ENCODE assay signal across 19 cellular contexts in the genomic region with DNA sequence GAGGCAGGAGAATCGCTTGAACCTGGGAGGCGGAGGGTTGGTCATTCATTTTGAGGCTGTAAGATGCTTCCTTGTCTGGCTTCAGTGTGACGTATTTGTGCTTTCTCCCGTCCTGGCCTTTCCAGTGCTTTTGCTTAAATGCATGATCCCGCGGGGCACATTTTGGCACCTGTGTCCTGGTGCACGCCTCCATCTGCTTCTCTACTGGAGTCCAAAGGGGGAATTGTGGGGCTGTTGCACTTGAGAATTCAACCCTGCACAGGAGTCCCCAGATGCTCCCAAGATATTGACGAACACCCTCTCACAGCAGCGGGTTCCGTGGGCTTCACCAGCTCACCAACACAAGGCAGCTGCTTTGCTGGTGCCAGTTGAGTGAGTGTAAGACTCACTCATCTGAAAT. TPM values are rescaled to one million over a fixed set of nuclear protein-coding genes. Genes with fewer than 3 reads are reported as not detected.
DNase-seq lines count a peak whose midpoint lies in the region; ATAC-seq lines count a peak whose summit lies in the region.
"Had no signal": no experiment of that assay in that cellular context is flagged by ENCODE, and none has a peak within 500 bp of the region (broad histone marks: within the 10 kb centered on the region; RNA-seq: fewer than 3 reads in every experiment).

No MANE protein-coding gene starts in this region.

- peaks cover 50% of the 10 kb centered on the region for H3K79me2 ChIP-seq in GM23248 (ENCODE audit: insufficient read depth)

- no peaks in the 10 kb centered on the region for H3K9me3 ChIP-seq in GM23248 (ENCODE audit: low read depth)
- H3K9me3 ChIP-seq: MG63 had no signal

- H3K9me3 Mint-ChIP-seq in stimulated activated effector memory CD8-positive, alpha-beta T cell treated with anti-CD3 and anti-CD28 coated beads, Interleukin-12 subunit alpha, Interleukin-12 subunit beta, amount 100 ng/mL, for 72 hours = no peaks in the 10 kb centered on the region
- H3K9me3 Mint-ChIP-seq: IgD-negative memory B cell had no signal

- peaks cover 51% of the 10 kb centered on the region for H3K4me1 Mint-ChIP-seq in stimulated activated effector memory CD8-positive, alpha-beta T cell treated with anti-CD3 and anti-CD28 coated beads, Interleukin-12 subunit alpha, Interleukin-12 subunit beta, amount 100 ng/mL, for 72 hours

- H3K36me3 ChIP-seq in GM23248 (ENCODE audit: low read depth) = peaks cover 2% of the 10 kb centered on the region; the same call in 1 of the 2 replicates

- H2AFZ ChIP-seq in GM23248 = no peak overlapping the region

- no peak overlapping the region for H3K4me3 ChIP-seq in GM23248
- H3K4me3 ChIP-seq: MG63 had no signal

- in situ Hi-C loops in GM23248 (cut with MboI) = no loop called here

- H3K9me2 ChIP-seq in GM23248 (ENCODE audit: insufficient read depth) = no peaks in the 10 kb centered on the region

- ATAC-seq in stimulated activated effector memory CD8-positive, alpha-beta T cell treated with anti-CD3 and anti-CD28 coated beads, Interleukin-12 subunit alpha, Interleukin-12 subunit beta, amount 100 ng/mL, for 72 hours = no peak
- no peak for ATAC-seq in HG02678 (IDR thresholded peaks at IDR 0.05; ENCODE audit: unreplicated experiment)

- peak overlapping the region; percentile 51; the same call in 1 of the 2 replicates for H3K27ac ChIP-seq in GM23248
- H3K27ac ChIP-seq: HL-60 had no signal

- H3F3A ChIP-seq in GM23248 (ENCODE audit: insufficient read depth) = peaks cover 41% of the 10 kb centered on the region

- peaks cover 5% of the 10 kb centered on the region for H3K36me3 Mint-ChIP-seq in stimulated activated effector memory CD8-positive, alpha-beta T cell treated with anti-CD3 and anti-CD28 coated beads, Interleukin-12 subunit alpha, Interleukin-12 subunit beta, amount 100 ng/mL, for 72 hours

- no peak overlapping the region for H3K4me2 ChIP-seq in GM23248 (ENCODE audit: unreplicated experiment)

- peaks cover 38% of the 10 kb centered on the region for H3K4me1 ChIP-seq in GM23248 (ENCODE audit: insufficient read depth)

- no peak overlapping the region for H3K9ac ChIP-seq in GM23248

- H3K4me3 Mint-ChIP-seq in stimulated activated effector memory CD8-positive, alpha-beta T cell treated with anti-CD3 and anti-CD28 coated beads, Interleukin-12 subunit alpha, Interleukin-12 subunit beta, amount 100 ng/mL, for 72 hours = no peak overlapping the region
- H3K4me3 Mint-ChIP-seq: H9, IgD-negative memory B cell had no signal

- WGBS in GM23248 (ENCODE audit: low coverage in 1 of 2, low lambda C conversion rate in 2 of 2, missing lambda C conversion rate in 2 of 2), 2 experiments = 92 to 95% methylated on average over 10 of the region's 10 CpGs

- no peaks in the 10 kb centered on the region for H4K20me1 ChIP-seq in GM23248 (ENCODE audit: insufficient read depth)

- DNase-seq in GM23248 (no peak), NCI-H2171 treated with DMSO at 0.1 percent for 48 hours (lab: John Stamatoyannopoulos, UW) (peak; percentile 65), myocyte (ENCODE audit: low read depth) (peak; percentile 46), NCI-H226 (no peak), medulla oblongata (ENCODE audit: extremely low spot score) (no peak)
- no peak for DNase-seq in stimulated activated effector memory CD8-positive, alpha-beta T cell treated with anti-CD3 and anti-CD28 coated beads, Interleukin-12 subunit alpha, Interleukin-12 subunit beta, amount 100 ng/mL, for 72 hours (ENCODE audit: low spot score in 2 of 2)
- DNase-seq: C1 segment of cervical spinal cord, DMS79 treated with DMSO at 0.1 percent for 48 hours, H9, Karpas-422, MG63, NCI-H1048, NCI-H1694, NCI-H2081 treated with DMSO at 0.1 percent for 48 hours, NCI-H345, NCI-H524 treated with DMSO at 0.1 percent for 48 hours had no signal

- H3K27ac Mint-ChIP-seq in stimulated activated effector memory CD8-positive, alpha-beta T cell treated with anti-CD3 and anti-CD28 coated beads, Interleukin-12 subunit alpha, Interleukin-12 subunit beta, amount 100 ng/mL, for 72 hours = peak overlapping the region; percentile 43
- H3K27ac Mint-ChIP-seq: H9, IgD-negative memory B cell had no signal

- H3K27me3 ChIP-seq in GM23248 (replicated peaks; ENCODE audit: insufficient read depth) = no peaks in the 10 kb centered on the region
- H3K27me3 ChIP-seq: MG63 had no signal

RNA-seq across cellular contexts. Expression of a gene that starts 10.3 kb away (rescaled TPM):
- total RNA-seq in GM23248 (2014; rRNA removed; shearing (Covaris generic)) = 7.5 and 11.1 TPM in 2 replicates
- 9.6 and 11.5 TPM in 2 replicates for polyA plus RNA-seq in GM23248 (2016; fragmentation: Nextera tagmentation; extraction: Ambion mirVana)
- total RNA-seq in myocyte = 9.3 and 9.7 TPM in 2 replicates
- polyA plus RNA-seq in myocyte (2012) = 11.2 TPM

RNA-seq across cellular contexts. Expression of a gene that starts 14.0 kb away (rescaled TPM):
- 7.1 and 9.8 TPM in 2 replicates for total RNA-seq in GM23248 (2014; rRNA removed; shearing (Covaris generic))
- polyA plus RNA-seq in GM23248 (2016; fragmentation: Nextera tagmentation; extraction: Ambion mirVana) = 8.8 TPM in 2 replicates
- 8.7 and 12.1 TPM in 2 replicates for total RNA-seq in myocyte
- polyA plus RNA-seq in myocyte (2012) = 17.7 TPM

Comparison
In these comparisons a context has a peak if more than half of its experiments do, and no peak if none do; other contexts are left out.
1. DNase-seq: peak in NCI-H2171 treated with DMSO at 0.1 percent for 48 hours (single experiment) and myocyte (single experiment); none in GM23248 (single experiment), stimulated activated effector memory CD8-positive, alpha-beta T cell treated with anti-CD3 and anti-CD28 coated beads, Interleukin-12 subunit alpha, Interleukin-12 subunit beta, amount 100 ng/mL, for 72 hours (0 of 2), NCI-H226 (single experiment) and medulla oblongata (single experiment).